In genomic region chr12:5715076-5715475, GRCh38 we compare ENCODE assay signal across 20 cellular contexts.
"Had no signal": no experiment of that assay in that cellular context is flagged by ENCODE, and none has a peak within 500 bp of the region (broad histone marks: within the 10 kb centered on the region; RNA-seq: fewer than 3 reads in every experiment).

No MANE protein-coding gene starts in this region.

- H3K4me1 ChIP-seq: thyroid gland, uterus had no signal

- H3K27me3 ChIP-seq: heart left ventricle, ovary, thyroid gland, uterus had no signal

- DNase-seq: activated CD4-positive, alpha-beta T cell treated with anti-CD3 and anti-CD28 coated beads, Interleukin-2, amount 10 ng/mL, durations not matched to agents 24 days and 14 days; activated CD4-positive, CD25-positive, alpha-beta regulatory T cell; activated CD8-positive, alpha-beta memory T cell treated with anti-CD3 and anti-CD28 coated beads, Interleukin-2, amount 50 U/mL, for 4 hours; activated naive CD4-positive, alpha-beta T cell treated with anti-CD3 and anti-CD28 coated beads for 36 hours; activated T-cell treated with anti-CD3 and anti-CD28 coated beads, Interleukin-2, amount 50 U/mL, for 4 hours; cortex of kidney; effector CD4-positive, alpha-beta T cell; heart left ventricle; immature natural killer cell; kidney glomerular epithelial cell; naive B cell; ovary; stimulated activated CD4-positive, alpha-beta T cell treated with anti-CD3 and anti-CD28 coated beads, Interleukin-12 subunit alpha, Interleukin-12 subunit beta, amount 100 ng/mL, for 4 hours; stimulated activated CD4-positive, alpha-beta T cell treated with anti-CD3 and anti-CD28 coated beads, Interleukin-1b, Interleukin-23, amount 100 ng/mL, for 48 hours; stimulated activated CD8-positive, alpha-beta memory T cell treated with anti-CD3 and anti-CD28 coated beads, Interleukin-4, amount 100 ng/mL, for 48 hours; stimulated activated naive CD4-positive, alpha-beta T cell; T1000; thyroid gland; uterus had no signal

- ATAC-seq: activated T-cell treated with anti-CD3 and anti-CD28 coated beads, Interleukin-2, amount 50 U/mL, for 4 hours; heart left ventricle had no signal

- H3K27ac ChIP-seq: heart left ventricle, ovary, thyroid gland, uterus had no signal

- H3K9me3 ChIP-seq: heart left ventricle, ovary, thyroid gland, uterus had no signal

- FAIRE-seq: frontal cortex had no signal

- H3K4me3 ChIP-seq: heart left ventricle, ovary, thyroid gland, uterus had no signal

- H3K36me3 ChIP-seq: heart left ventricle, ovary, thyroid gland, uterus had no signal
